In the genomic region with DNA sequence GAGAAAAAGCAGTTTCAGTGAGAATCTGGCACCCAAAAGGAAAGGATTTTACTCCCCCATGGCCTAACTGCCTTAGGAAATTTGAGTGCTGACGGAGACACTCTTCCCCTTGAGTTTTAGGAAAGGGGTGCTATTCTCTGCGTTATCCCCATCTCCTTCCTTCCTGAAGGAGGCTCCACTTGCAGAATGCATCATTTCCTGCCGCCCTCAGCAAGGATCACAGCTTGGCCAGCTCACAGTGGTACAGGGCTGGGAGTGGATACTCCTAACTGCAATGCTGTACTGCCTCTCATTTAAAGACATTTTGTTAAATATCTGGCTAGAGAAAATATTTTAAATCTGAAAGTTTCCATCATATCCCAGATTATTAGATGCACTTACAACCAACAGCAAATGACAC, we compare ENCODE assay signal across 19 cellular contexts.
DNase-seq lines count a peak whose midpoint lies in the region; ATAC-seq, FAIRE-seq and TF ChIP-seq lines count a peak whose summit lies in the region.
"Had no signal": no experiment of that assay in that cellular context is flagged by ENCODE, and none has a peak within 500 bp of the region (broad histone marks: within the 10 kb centered on the region; RNA-seq: fewer than 3 reads in every experiment).

No MANE protein-coding gene starts in this region.

- no peak for FAIRE-seq in D721Med (lab: Jason Lieb, UNC)
- FAIRE-seq: small intestine had no signal

- DNase-seq in AG20443 (ENCODE audit: low spot score) (peak; percentile 35), HFF-Myc (ENCODE audit: extremely low read depth, low read depth) (no peak), choroid plexus epithelial cell (ENCODE audit: low read depth) (no peak), iPS-NIHi11 (ENCODE audit: low spot score) (peak; percentile 46), D721Med (ENCODE audit: insufficient read length, low spot score) (no peak), LoVo (ENCODE audit: low spot score) (no peak), NCI-H510A (lab: John Stamatoyannopoulos, UW) (no peak)
- DNase-seq: activated CD4-positive, alpha-beta T cell treated with anti-CD3 and anti-CD28 coated beads for 4 hours; activated effector memory CD4-positive, alpha-beta T cell treated with Interleukin-2 at 50 U/mL for 16 hours; Caco-2; effector memory CD8-positive, alpha-beta T cell; lower lobe of right lung; MM.1S; NCI-H1930; NCI-H524 treated with DMSO at 0.1 percent for 48 hours; posterior cingulate gyrus; small intestine; T1000 had no signal

- TF ChIP-seq CTCF in HFF-Myc (IDR thresholded peaks at IDR 0.05; ENCODE audit: low read depth, low read length, missing control alignments): peak; percentile 11
- TF ChIP-seq CTCF in choroid plexus epithelial cell (conservative IDR thresholded peaks at IDR 0.05; ENCODE audit: low read depth, low read length): peak; percentile 21
- TF ChIP-seq CTCF in D721Med (IDR thresholded peaks at IDR 0.05; ENCODE audit: insufficient read depth, missing control alignments): no peak

- ATAC-seq in HG03108 (IDR thresholded peaks at IDR 0.05; ENCODE audit: unreplicated experiment): no peak
- ATAC-seq: effector memory CD8-positive, alpha-beta T cell; lower lobe of right lung had no signal

- no peak overlapping the region for H3K4me3 ChIP-seq in HFF-Myc (replicated peaks; ENCODE audit: low read depth, low read length)
- H3K4me3 ChIP-seq in choroid plexus epithelial cell (ENCODE audit: low read depth, low read length): no peak overlapping the region
- H3K4me3 ChIP-seq: lower lobe of right lung had no signal

Comparison
In these comparisons a context has a peak if more than half of its experiments do, and no peak if none do; other contexts are left out.
1. DNase-seq: peak in AG20443 (single experiment) and iPS-NIHi11 (single experiment); none in HFF-Myc (single experiment), choroid plexus epithelial cell (single experiment), D721Med (single experiment), LoVo (single experiment) and NCI-H510A (single experiment).